In genomic region chr7:36276428-36277246, GRCh38 we compare ENCODE assay signal across 24 cellular contexts.
DNase-seq lines count a peak whose midpoint lies in the region; ATAC-seq, FAIRE-seq and TF ChIP-seq lines count a peak whose summit lies in the region.
"Had no signal": no experiment of that assay in that cellular context is flagged by ENCODE, and none has a peak within 500 bp of the region (broad histone marks: within the 10 kb centered on the region; RNA-seq: fewer than 3 reads in every experiment).

No MANE protein-coding gene starts in this region.

- in situ Hi-C loops in mammary epithelial cell (cut with MboI; ENCODE audit: low sequenced_read_pairs in 2 of 2) = no loop called here
- in situ Hi-C loops in K562 (cut with MboI) = no loop called here

- H3K9ac ChIP-seq in mammary epithelial cell (ENCODE audit: insufficient read depth, low read length) (no peak overlapping the region), K562 (ENCODE audit: insufficient read depth in 1 of 2, low read depth in 2 of 2, low read length in 2 of 2) (no peak overlapping the region)

- TF ChIP-seq CTCF in breast epithelium (IDR thresholded peaks at IDR 0.05) (no peak), mammary epithelial cell (conservative IDR thresholded peaks at IDR 0.05 in 1 of 2, IDR thresholded peaks at IDR 0.05 in 1 of 2; ENCODE audit: extremely low read depth in 1 of 2, insufficient read depth in 1 of 2, low read depth in 1 of 2, low read length in 2 of 2) (no peak), K562 (IDR thresholded peaks at IDR 0.05 in 2 of 3, conservative IDR thresholded peaks at IDR 0.05 in 1 of 3; ENCODE audit: insufficient read depth in 2 of 3, low read depth in 1 of 3, low read length in 3 of 3) (no peak), psoas muscle (IDR thresholded peaks at IDR 0.05) (no peak)

- no peak overlapping the region for H3K4me2 ChIP-seq in mammary epithelial cell (ENCODE audit: insufficient read depth, low read depth, low read length)
- no peak overlapping the region for H3K4me2 ChIP-seq in K562 (ENCODE audit: insufficient read depth, low read length)

- WGBS in mammary epithelial cell (ENCODE audit: low coverage, missing lambda C conversion rate) = 88% methylated on average over 7 of the region's 7 CpGs
- under 1% methylated on average over 7 of the region's 7 CpGs for WGBS in K562 (ENCODE audit: insufficient coverage, low coverage, missing lambda C conversion rate)
- 77 to 83% (median 81%) methylated on average over 7 of the region's 7 CpGs for WGBS in psoas muscle, 3 donors

- POLR2A ChIA-PET in K562 (lab: Yijun Ruan, JAX) = no interaction called here

- H4K20me1 ChIP-seq in mammary epithelial cell (ENCODE audit: insufficient read depth, low read length) = no peaks in the 10 kb centered on the region
- no peaks in the 10 kb centered on the region for H4K20me1 ChIP-seq in K562 (replicated peaks; ENCODE audit: control insufficient read depth, insufficient read depth, low read length)

- H3K27ac ChIP-seq in breast epithelium (peak overlapping the region; percentile 48 to 54), mammary epithelial cell (ENCODE audit: insufficient read depth, low read depth, low read length) (no peak overlapping the region), K562 (ENCODE audit: extremely low read depth, low read depth, low read length) (no peak overlapping the region), psoas muscle (peak overlapping the region; percentile 65)
- H3K27ac ChIP-seq: right lobe of liver, upper lobe of left lung had no signal

- dilution Hi-C loops in mammary epithelial cell (cut with HindIII; ENCODE audit: low sequenced_read_pairs) = no loop called here

- H2AFZ ChIP-seq in mammary epithelial cell (ENCODE audit: low read depth, low read length) (no peak overlapping the region), K562 (ENCODE audit: low read depth, low read length) (no peak overlapping the region)

- H3K4me3 ChIP-seq in breast epithelium = no peak overlapping the region
- H3K4me3 ChIP-seq in mammary epithelial cell (replicated peaks in 1 of 3; ENCODE audit: insufficient read depth in 1 of 3, low read depth in 2 of 3, low read length in 3 of 3) = no peak overlapping the region
- no peak overlapping the region for H3K4me3 ChIP-seq in K562
- no peak overlapping the region for H3K4me3 ChIP-seq in psoas muscle
- H3K4me3 ChIP-seq: GM12878, right lobe of liver, upper lobe of left lung had no signal

- no peak for TF ChIP-seq EP300 in K562 (IDR thresholded peaks at IDR 0.05; ENCODE audit: low read length)

- H3K36me3 ChIP-seq in breast epithelium (no peaks in the 10 kb centered on the region), mammary epithelial cell (ENCODE audit: insufficient read depth, low read length) (no peaks in the 10 kb centered on the region), K562 (ENCODE audit: control insufficient read depth, insufficient read depth, low read length) (no peaks in the 10 kb centered on the region), psoas muscle (ENCODE audit: insufficient read depth in 1 of 2, low read depth in 1 of 2) (no peaks in the 10 kb centered on the region)
- H3K36me3 ChIP-seq: right lobe of liver, upper lobe of left lung had no signal

- no peak for ATAC-seq in K562
- no peak for ATAC-seq in left lobe of liver
- no peak for ATAC-seq in psoas muscle
- no peak for ATAC-seq in GM19463 (IDR thresholded peaks at IDR 0.05; ENCODE audit: unreplicated experiment)
- ATAC-seq: activated CD4-positive, alpha-beta T cell treated with anti-CD3 and anti-CD28 coated beads for 36 hours; activated T-helper 17 cell treated with anti-CD3 and anti-CD28 coated beads, Interleukin-2, amount 50 U/mL, for 72 hours; GM12878 had no signal

- H3K4me1 ChIP-seq in breast epithelium (peaks cover 0 to 5% of the 10 kb centered on the region in 2 donors), mammary epithelial cell (ENCODE audit: insufficient read depth, low read length) (peaks cover 12% of the 10 kb centered on the region), K562 (replicated peaks in 1 of 2; ENCODE audit: control insufficient read depth in 2 of 2, insufficient read depth in 2 of 2, low read length in 2 of 2) (peaks cover 0 to under 1% of the 10 kb centered on the region in 2 experiments; a peak in 1 of 5 replicates), psoas muscle (peaks cover 79% of the 10 kb centered on the region)

- no peaks in the 10 kb centered on the region for H3K9me3 ChIP-seq in breast epithelium
- H3K9me3 ChIP-seq in mammary epithelial cell (replicated peaks; ENCODE audit: insufficient read depth, low read length) = no peaks in the 10 kb centered on the region
- no peaks in the 10 kb centered on the region for H3K9me3 ChIP-seq in K562 (replicated peaks; ENCODE audit: control insufficient read depth, insufficient read depth, low read depth, low read length)
- H3K9me3 ChIP-seq in psoas muscle = no peaks in the 10 kb centered on the region
- H3K9me3 ChIP-seq: right lobe of liver, upper lobe of left lung had no signal

- intact Hi-C loops in breast epithelium (cut with DNase I; ENCODE audit: low total_unique reads) (no loop called here), mammary epithelial cell (cut with micrococcal nuclease) (no loop called here), K562 (cut with micrococcal nuclease) (no loop called here), psoas muscle (cut with DNase I) (no loop called here)

- H3K9me1 ChIP-seq in K562 (ENCODE audit: control insufficient read depth, insufficient read depth, low read length) = no peaks in the 10 kb centered on the region

- CTCF ChIA-PET in mammary epithelial cell (lab: Charles Lee; ENCODE audit: low non-redundant PET) = no interaction called here
- CTCF ChIA-PET in K562 (lab: Yijun Ruan, JAX; ENCODE audit: low intra/inter-chr PET ratio) = interaction anchor here (0.6 kb wide), 1 partner anchor 213 kb away, joined by 3 read pairs; no protein-coding TSS in a partner anchor

- no peak for DNase-seq in breast epithelium (ENCODE audit: low spot score in 2 of 2)
- DNase-seq in mammary epithelial cell = no peak
- DNase-seq in K562 (ENCODE audit: extremely low read depth in 1 of 4, low spot score in 3 of 4) = no peak
- peak; percentile 18 for DNase-seq in left lobe of liver (ENCODE audit: low spot score)
- no peak for DNase-seq in psoas muscle
- no peak for DNase-seq in globus pallidus (ENCODE audit: low spot score)
- DNase-seq in OCI-M2 (lab: John Stamatoyannopoulos, UW; ENCODE audit: unreplicated experiment) = no peak
- DNase-seq: activated CD4-positive, alpha-beta T cell treated with anti-CD3 and anti-CD28 coated beads for 36 hours; activated naive CD8-positive, alpha-beta T cell treated with anti-CD3 and anti-CD28 coated beads for 36 hours; DMS79 treated with DMSO at 0.1 percent for 48 hours; HFFc6; NCI-H1048; NCI-H187; NCI-H2227 treated with DMSO at 0.1 percent for 48 hours; NCI-H748 treated with DMSO at 0.1 percent for 48 hours; SHP77; stimulated activated CD8-positive, alpha-beta memory T cell treated with anti-CD3 and anti-CD28 coated beads, Interleukin-4, amount 100 ng/mL, for 48 hours; upper lobe of left lung had no signal

- TF ChIP-seq RAD21 in K562 (CRISPR knock-in tag; conservative IDR thresholded peaks at IDR 0.05 in 1 of 2, IDR thresholded peaks at IDR 0.05 in 1 of 2) = no peak

- TF ChIP-seq POLR2A in breast epithelium (IDR thresholded peaks at IDR 0.05) = no peak
- TF ChIP-seq POLR2A in K562 (conservative IDR thresholded peaks at IDR 0.05) = no peak

- FAIRE-seq in K562 (lab: Jason Lieb, UNC) = no peak
- FAIRE-seq: A204.1, endometrium, GM12878 had no signal

- H3K79me2 ChIP-seq in mammary epithelial cell (ENCODE audit: insufficient read depth, low read length) = no peaks in the 10 kb centered on the region
- no peaks in the 10 kb centered on the region for H3K79me2 ChIP-seq in K562 (ENCODE audit: control insufficient read depth, insufficient read depth, low read length)

- H3K27me3 ChIP-seq in breast epithelium (no peaks in the 10 kb centered on the region), mammary epithelial cell (ENCODE audit: insufficient read depth, low read length) (no peaks in the 10 kb centered on the region), K562 (ENCODE audit: control insufficient read depth in 2 of 2, insufficient read depth in 2 of 2, low read length in 2 of 2) (peaks cover 28 to 42% of the 10 kb centered on the region in 2 experiments), psoas muscle (ENCODE audit: insufficient read depth in 3 of 3, low read length in 2 of 3) (no peaks in the 10 kb centered on the region)
- H3K27me3 ChIP-seq: right lobe of liver, upper lobe of left lung had no signal

- BruUV-seq in mammary epithelial cell (replicated peaks; lab: Mats Ljungman, UMichigan) = no TSS peak
- no TSS peak for BruUV-seq in K562 (replicated peaks; lab: Mats Ljungman, UMichigan)

TF ChIP-seq in K562, 482 proteins besides CTCF, POLR2A, EP300 and RAD21:
- TF ChIP-seq MAFG (tag; conservative IDR thresholded peaks at IDR 0.05) (0 out of 2 replicates have a peak, but pooled peaks have one; percentile 7), MITF (IDR thresholded peaks at IDR 0.05) (no peak), ZKSCAN1 (IDR thresholded peaks at IDR 0.05; ENCODE audit: low read depth, low read length) (peak; percentile 46; the same call in 1 of the 2 replicates)

Comparison
In these comparisons a context has a peak if more than half of its experiments do, and no peak if none do; other contexts are left out.
1. H3K27ac ChIP-seq: peak in breast epithelium (2 of 2) and psoas muscle (single experiment); none in mammary epithelial cell (single experiment) and K562 (single experiment).